In genomic region chr22:42673898-42674390, GRCh38 we compare ENCODE assay signal across 12 cellular contexts. TPM values are rescaled to one million over a fixed set of nuclear protein-coding genes. Genes with fewer than 3 reads are reported as not detected.
DNase-seq lines count a peak whose midpoint lies in the region; ATAC-seq and TF ChIP-seq lines count a peak whose summit lies in the region.
"Had no signal": no experiment of that assay in that cellular context is flagged by ENCODE, and none has a peak within 500 bp of the region (broad histone marks: within the 10 kb centered on the region; RNA-seq: fewer than 3 reads in every experiment).

No MANE protein-coding gene starts in this region.

- H3K27me3 Mint-ChIP-seq in WTC11 (ENCODE audit: low read depth): peaks cover 6% of the 10 kb centered on the region; the same call in 1 of the 2 replicates
- peaks cover 2% of the 10 kb centered on the region for H3K27me3 Mint-ChIP-seq in activated CD4-positive, alpha-beta T cell treated with anti-CD3 and anti-CD28 coated beads, Interleukin-2, amount 10 ng/mL, durations not matched to agents 24 days and 14 days
- peaks cover 13% of the 10 kb centered on the region for H3K27me3 Mint-ChIP-seq in activated CD4-positive, alpha-beta memory T cell treated with anti-CD3 and anti-CD28 coated beads, Interleukin-2, amount 10 ng/mL, durations not matched to agents 7 days and 5 days

- no peak overlapping the region for H3K4me3 Mint-ChIP-seq in WTC11
- H3K4me3 Mint-ChIP-seq in activated CD4-positive, alpha-beta T cell treated with anti-CD3 and anti-CD28 coated beads, Interleukin-2, amount 10 ng/mL, durations not matched to agents 24 days and 14 days: no peak overlapping the region
- no peak overlapping the region for H3K4me3 Mint-ChIP-seq in activated CD4-positive, alpha-beta memory T cell treated with anti-CD3 and anti-CD28 coated beads, Interleukin-2, amount 10 ng/mL, durations not matched to agents 7 days and 5 days

- no peaks in the 10 kb centered on the region for H3K9me3 ChIP-seq in tibial nerve
- H3K9me3 ChIP-seq: ovary had no signal

- peak overlapping the region in 2 of 4 donors; percentile 25 to 38 for H3K27ac ChIP-seq in tibial nerve
- H3K27ac ChIP-seq: ovary had no signal

- H3K27me3 ChIP-seq in H7 (ENCODE audit: control insufficient read depth, insufficient read depth, low read length) (no peaks in the 10 kb centered on the region), tibial nerve (no peaks in the 10 kb centered on the region)
- H3K27me3 ChIP-seq: ovary had no signal

- peak; percentile 67 for ATAC-seq in WTC11
- ATAC-seq in Right ventricle myocardium superior (ENCODE audit: poor library complexity): peak; percentile 42
- ATAC-seq in sciatic nerve: peak; percentile 11

- H3K4me3 ChIP-seq in H7 (ENCODE audit: insufficient read depth, low read depth, low read length) (no peak overlapping the region), tibial nerve (no peak overlapping the region)
- H3K4me3 ChIP-seq: ovary had no signal

- peak; percentile 65 for DNase-seq in H7
- DNase-seq in WTC11 (ENCODE audit: low spot score): no peak
- DNase-seq in Right ventricle myocardium superior: no peak
- DNase-seq in sciatic nerve (ENCODE audit: low spot score): no peak
- no peak for DNase-seq in activated CD4-positive, alpha-beta T cell treated with anti-CD3 and anti-CD28 coated beads, Interleukin-2, amount 10 ng/mL, durations not matched to agents 24 days and 14 days
- DNase-seq in mesenteric fat pad (ENCODE audit: low spot score): no peak
- DNase-seq in activated CD4-positive, alpha-beta memory T cell treated with anti-CD3 and anti-CD28 coated beads, Interleukin-2, amount 10 ng/mL, durations not matched to agents 7 days and 5 days: no peak
- no peak for DNase-seq in tibial nerve (ENCODE audit: low spot score in 2 of 2)
- DNase-seq: islet precursor cell, NCI-H748 treated with DMSO at 0.1 percent for 48 hours, ovary had no signal

- POLR2A ChIA-PET in WTC11 (lab: Charles Lee): no interaction called here
- POLR2A ChIA-PET in activated CD4-positive, alpha-beta memory T cell treated with anti-CD3 and anti-CD28 coated beads, Interleukin-2, amount 10 ng/mL, durations not matched to agents 7 days and 5 days (lab: Charles Lee): interaction anchor here (1.5 kb wide), 1 partner anchor 10 kb away, joined by 3 read pairs; no protein-coding TSS in a partner anchor

- TF ChIP-seq POLR2A in tibial nerve (IDR thresholded peaks at IDR 0.05): no peak

- intact Hi-C loops in Right ventricle myocardium superior (cut with DNase I): no loop called here
- intact Hi-C loops in sciatic nerve (cut with DNase I): loop anchor here (10.0 kb wide), 1 partner anchor 91 kb away; no protein-coding TSS in a partner anchor
- intact Hi-C loops in activated CD4-positive, alpha-beta T cell treated with anti-CD3 and anti-CD28 coated beads, Interleukin-2, amount 10 ng/mL, durations not matched to agents 24 days and 14 days (cut with micrococcal nuclease): no loop called here

- peak in 1 of 2 donors; percentile 61 for TF ChIP-seq EP300 in tibial nerve (IDR thresholded peaks at IDR 0.05)

- H3K36me3 ChIP-seq in H7 (replicated peaks; ENCODE audit: control insufficient read depth, insufficient read depth, low read length): no peaks in the 10 kb centered on the region
- H3K36me3 ChIP-seq in tibial nerve: no peaks in the 10 kb centered on the region
- H3K36me3 ChIP-seq: ovary had no signal

- TF ChIP-seq CTCF in WTC11 (IDR thresholded peaks at IDR 0.05) (no peak), tibial nerve (IDR thresholded peaks at IDR 0.05) (no peak)

- no peak overlapping the region; the same call in 1 of the 2 replicates for H3K27ac Mint-ChIP-seq in WTC11
- H3K27ac Mint-ChIP-seq in activated CD4-positive, alpha-beta T cell treated with anti-CD3 and anti-CD28 coated beads, Interleukin-2, amount 10 ng/mL, durations not matched to agents 24 days and 14 days: no peak overlapping the region
- no peak overlapping the region for H3K27ac Mint-ChIP-seq in activated CD4-positive, alpha-beta memory T cell treated with anti-CD3 and anti-CD28 coated beads, Interleukin-2, amount 10 ng/mL, durations not matched to agents 7 days and 5 days

- peaks cover 0 to 55% (median 25%) of the 10 kb centered on the region in 4 donors for H3K4me1 ChIP-seq in tibial nerve

- H3K9me3 Mint-ChIP-seq in WTC11: peaks cover 17% of the 10 kb centered on the region
- peaks cover 10% of the 10 kb centered on the region for H3K9me3 Mint-ChIP-seq in activated CD4-positive, alpha-beta T cell treated with anti-CD3 and anti-CD28 coated beads, Interleukin-2, amount 10 ng/mL, durations not matched to agents 24 days and 14 days
- H3K9me3 Mint-ChIP-seq in activated CD4-positive, alpha-beta memory T cell treated with anti-CD3 and anti-CD28 coated beads, Interleukin-2, amount 10 ng/mL, durations not matched to agents 7 days and 5 days: peaks cover 10% of the 10 kb centered on the region

- CTCF ChIA-PET in WTC11 (lab: Charles Lee): interaction anchor here (0.9 kb wide), 1 partner anchor 377 kb away, joined by 3 read pairs; no protein-coding TSS in a partner anchor
- CTCF ChIA-PET in activated CD4-positive, alpha-beta memory T cell treated with anti-CD3 and anti-CD28 coated beads, Interleukin-2, amount 10 ng/mL, durations not matched to agents 7 days and 5 days (lab: Charles Lee): no interaction called here

- 12 to 26% methylated on average over 2 of the region's 2 CpGs for WGBS in tibial nerve, 2 donors

- H3K4me1 Mint-ChIP-seq in WTC11: peaks cover 3% of the 10 kb centered on the region
- H3K4me1 Mint-ChIP-seq in activated CD4-positive, alpha-beta T cell treated with anti-CD3 and anti-CD28 coated beads, Interleukin-2, amount 10 ng/mL, durations not matched to agents 24 days and 14 days: peaks cover 11% of the 10 kb centered on the region
- peaks cover 19% of the 10 kb centered on the region for H3K4me1 Mint-ChIP-seq in activated CD4-positive, alpha-beta memory T cell treated with anti-CD3 and anti-CD28 coated beads, Interleukin-2, amount 10 ng/mL, durations not matched to agents 7 days and 5 days

- H3K36me3 Mint-ChIP-seq in WTC11: peaks cover 10% of the 10 kb centered on the region
- H3K36me3 Mint-ChIP-seq in activated CD4-positive, alpha-beta T cell treated with anti-CD3 and anti-CD28 coated beads, Interleukin-2, amount 10 ng/mL, durations not matched to agents 24 days and 14 days (ENCODE audit: low read depth): no peaks in the 10 kb centered on the region
- H3K36me3 Mint-ChIP-seq in activated CD4-positive, alpha-beta memory T cell treated with anti-CD3 and anti-CD28 coated beads, Interleukin-2, amount 10 ng/mL, durations not matched to agents 7 days and 5 days (ENCODE audit: low read depth): peaks cover 6% of the 10 kb centered on the region

TF ChIP-seq in WTC11, 78 proteins besides CTCF, POLR2A, EP300 and RAD21 (continues in another document):
- TF ChIP-seq ETV6 (CRISPR knock-in tag; IDR thresholded peaks at IDR 0.05) (no peak), ZNF396 (CRISPR knock-in tag; IDR thresholded peaks at IDR 0.05; ENCODE audit: borderline replicate concordance) (no peak), GRHL2 (CRISPR knock-in tag; IDR thresholded peaks at IDR 0.05; ENCODE audit: insufficient replicate concordance, severe bottlenecking) (no peak), ZNF423 (CRISPR knock-in tag; IDR thresholded peaks at IDR 0.05) (no peak), KAT7 (CRISPR knock-in tag; IDR thresholded peaks at IDR 0.05; ENCODE audit: borderline replicate concordance) (no peak), TEAD4 (CRISPR knock-in tag; IDR thresholded peaks at IDR 0.05) (no peak), ZNF317 (CRISPR knock-in tag; IDR thresholded peaks at IDR 0.05; ENCODE audit: borderline replicate concordance, low read depth) (no peak)

RNA-seq across cellular contexts. Expression of gene CYB5R3, which starts 24.8 kb away (rescaled TPM):
- 75.6 and 86.8 TPM in 2 replicates for total RNA-seq in H7 (2014; rRNA removed; shearing (Covaris generic))
- total RNA-seq in WTC11 (2021) (85.4 to 98.7 TPM (median 93.9 TPM) in 3 replicates), Right ventricle myocardium superior (216 TPM), sciatic nerve (241 TPM), mesenteric fat pad (490 TPM), tibial nerve (100 to 1,000 TPM; 134 to 200 (median 176) TPM)
- total RNA-seq in activated CD4-positive, alpha-beta T cell treated with anti-CD3 and anti-CD28 coated beads, Interleukin-2, amount 10 ng/mL, durations not matched to agents 24 days and 14 days: 76.2 and 77.0 TPM in 2 replicates
- 10 to 100 TPM; 68.4 to 74.3 TPM for total RNA-seq in activated CD4-positive, alpha-beta memory T cell treated with anti-CD3 and anti-CD28 coated beads, Interleukin-2, amount 10 ng/mL, durations not matched to agents 7 days and 5 days

RNA-seq across cellular contexts. Expression of gene ATP5MGL, which starts 33.5 kb away (rescaled TPM):
- total RNA-seq in H7 (2014; rRNA removed; shearing (Covaris generic)): 0.42 TPM in 1 of 2 replicates, not detected in the other
- total RNA-seq in WTC11 (2021) (0.23 to 0.74 TPM (median 0.25 TPM) in 3 replicates), Right ventricle myocardium superior (0.38 TPM), sciatic nerve (0.45 TPM), mesenteric fat pad (3.2 TPM), tibial nerve (1 to 10 TPM in 1 of 4 donors, not detected in 3; 2.7 TPM)
- 0.98 and 1.2 TPM in 2 replicates for total RNA-seq in activated CD4-positive, alpha-beta T cell treated with anti-CD3 and anti-CD28 coated beads, Interleukin-2, amount 10 ng/mL, durations not matched to agents 24 days and 14 days
- 1 to 10 TPM; 1.2 to 1.3 TPM for total RNA-seq in activated CD4-positive, alpha-beta memory T cell treated with anti-CD3 and anti-CD28 coated beads, Interleukin-2, amount 10 ng/mL, durations not matched to agents 7 days and 5 days

RNA-seq across cellular contexts. Expression of gene A4GALT, which starts 46.7 kb away (rescaled TPM):
- total RNA-seq in H7 (2014; rRNA removed; shearing (Covaris generic)): 7.6 and 9.6 TPM in 2 replicates
- 13.9 to 22.1 TPM (median 16.8 TPM) in 3 replicates for total RNA-seq in WTC11 (2021)
- 76.1 TPM for total RNA-seq in Right ventricle myocardium superior
- total RNA-seq in sciatic nerve: 106 TPM
- not detected in 2 replicates for total RNA-seq in activated CD4-positive, alpha-beta T cell treated with anti-CD3 and anti-CD28 coated beads, Interleukin-2, amount 10 ng/mL, durations not matched to agents 24 days and 14 days
- total RNA-seq in mesenteric fat pad: 42.1 TPM
- total RNA-seq in activated CD4-positive, alpha-beta memory T cell treated with anti-CD3 and anti-CD28 coated beads, Interleukin-2, amount 10 ng/mL, durations not matched to agents 7 days and 5 days: under 1 TPM; 0.58 to 0.63 TPM
- total RNA-seq in tibial nerve: 100 to 1,000 TPM in 2 of 4 donors, 10 to 100 TPM in 2; 73.0 to 146 (median 99.0) TPM
- total RNA-seq: activated CD8-positive, alpha-beta memory T cell treated with anti-CD3 and anti-CD28 coated beads for 36 hours had no signal

RNA-seq across cellular contexts. Expression of gene POLDIP3, which starts 59.3 kb away (rescaled TPM):
- total RNA-seq in H7 (2014; rRNA removed; shearing (Covaris generic)): 43.2 and 47.9 TPM in 2 replicates
- total RNA-seq in WTC11 (2021) (73.2 to 88.7 TPM (median 82.1 TPM) in 3 replicates), Right ventricle myocardium superior (32.1 TPM), sciatic nerve (81.5 TPM), mesenteric fat pad (38.2 TPM), tibial nerve (10 to 100 TPM; 47.4 to 49.2 (median 48.5) TPM)
- total RNA-seq in activated CD4-positive, alpha-beta T cell treated with anti-CD3 and anti-CD28 coated beads, Interleukin-2, amount 10 ng/mL, durations not matched to agents 24 days and 14 days: 75.4 and 85.3 TPM in 2 replicates
- total RNA-seq in activated CD4-positive, alpha-beta memory T cell treated with anti-CD3 and anti-CD28 coated beads, Interleukin-2, amount 10 ng/mL, durations not matched to agents 7 days and 5 days: 10 to 100 TPM; 71.4 to 74.7 TPM

Comparison
In these comparisons a context has a peak if more than half of its experiments do, and no peak if none do; other contexts are left out.
1. ATAC-seq: peak in every context shown above with its lines; median percentile 67 in WTC11; 42 in Right ventricle myocardium superior; 11 in sciatic nerve.